Comparison of ENCODE assay signal across 8 cellular contexts in genomic region chr14:23969433-23970282, GRCh38. TPM values are rescaled to one million over a fixed set of nuclear protein-coding genes. Genes with fewer than 3 reads are reported as not detected.
DNase-seq lines count a peak whose midpoint lies in the region; ATAC-seq and TF ChIP-seq lines count a peak whose summit lies in the region.
"Not testable (repeated sequence)": the region's sequence is repeated elsewhere in the genome, so short reads cannot be mapped to it uniquely, and the experiment has no call there.

No MANE protein-coding gene starts in this region.

- not testable (repeated sequence) for H3K4me1 Mint-ChIP-seq in Caco-2 (ENCODE audit: low read depth, unreplicated experiment); activated naive CD8-positive, alpha-beta T cell treated with anti-CD3 and anti-CD28 coated beads, Interleukin-2, amount 10 ng/mL, durations not matched to agents 7 days and 5 days; nephron progenitor cell
- H3K4me1 Mint-ChIP-seq in activated B cell treated with CpG ODN at 0.5 μM for 24 hours: peaks cover 20% of the 10 kb centered on the region

- not testable (repeated sequence) for H3K79me2 ChIP-seq in KMS-11 (ENCODE audit: insufficient read depth, low read depth)

- peak overlapping the region; percentile 44; the same call in 1 of the 2 replicates for H2AFZ ChIP-seq in KMS-11 (ENCODE audit: low read depth)

- not testable (repeated sequence) for H4K20me1 ChIP-seq in KMS-11 (ENCODE audit: insufficient read depth)

- not testable (repeated sequence) for H3K27ac Mint-ChIP-seq in Caco-2 (ENCODE audit: unreplicated experiment); activated B cell treated with CpG ODN at 0.5 μM for 24 hours; activated naive CD8-positive, alpha-beta T cell treated with anti-CD3 and anti-CD28 coated beads, Interleukin-2, amount 10 ng/mL, durations not matched to agents 7 days and 5 days; nephron progenitor cell

- H3K27ac ChIP-seq in KMS-11: not testable (repeated sequence)
- peak overlapping the region in 3 of 4 donors; percentile 62 to 75 (median 64) for H3K27ac ChIP-seq in gastroesophageal sphincter

- peak overlapping the region; percentile 22; the same call in 1 of the 2 replicates for H3K9ac ChIP-seq in KMS-11

- not testable (repeated sequence) for TF ChIP-seq POLR2A in gastroesophageal sphincter (IDR thresholded peaks at IDR 0.05)

- intact Hi-C loops in Caco-2 (cut with micrococcal nuclease; ENCODE audit: unreplicated experiment); activated B cell treated with CpG ODN at 0.5 μM for 24 hours (cut with micrococcal nuclease): not testable (repeated sequence)

- not testable (repeated sequence) for H3K4me1 ChIP-seq in Caco-2; KMS-11 (ENCODE audit: low read depth, poor library complexity, severe bottlenecking); gastroesophageal sphincter

- H3K36me3 Mint-ChIP-seq in Caco-2 (ENCODE audit: insufficient read depth, unreplicated experiment); activated B cell treated with CpG ODN at 0.5 μM for 24 hours (ENCODE audit: low read depth); activated naive CD8-positive, alpha-beta T cell treated with anti-CD3 and anti-CD28 coated beads, Interleukin-2, amount 10 ng/mL, durations not matched to agents 7 days and 5 days: not testable (repeated sequence)
- peaks cover 18% of the 10 kb centered on the region for H3K36me3 Mint-ChIP-seq in nephron progenitor cell (ENCODE audit: low read depth)

- WGBS in gastroesophageal sphincter (ENCODE audit: low coverage in 1 of 2), 2 donors: 13% methylated on average over 6 of the region's 65 CpGs; no CpG with 5 or more reads in 1 of the 2 donors

- DNase-seq in Caco-2 (peak in 1 of 2 experiments; percentile 33), activated B cell treated with CpG ODN at 0.5 μM for 24 hours (peak; percentile 56), nephron progenitor cell (peak; percentile 51)
- DNase-seq in activated naive CD8-positive, alpha-beta T cell treated with anti-CD3 and anti-CD28 coated beads, Interleukin-2, amount 10 ng/mL, durations not matched to agents 7 days and 5 days: peak; percentile 60
- DNase-seq in stimulated activated CD8-positive, alpha-beta memory T cell treated with anti-CD3 and anti-CD28 coated beads, Interleukin-12 subunit alpha, Interleukin-12 subunit beta, amount 100 ng/mL, for 4 hours (ENCODE audit: low read depth): peak; percentile 33

- ATAC-seq in GM21786 (IDR thresholded peaks at IDR 0.05; ENCODE audit: unreplicated experiment): peak; percentile 67
- peak; percentile 75 for ATAC-seq in activated B cell treated with CpG ODN at 0.5 μM for 24 hours (ENCODE audit: low read depth)
- peak; percentile 96 for ATAC-seq in activated naive CD8-positive, alpha-beta T cell treated with anti-CD3 and anti-CD28 coated beads, Interleukin-2, amount 10 ng/mL, durations not matched to agents 7 days and 5 days (ENCODE audit: low read depth)
- peak; percentile 97 for ATAC-seq in gastroesophageal sphincter

- H3K27me3 ChIP-seq in Caco-2 (replicated peaks; ENCODE audit: control insufficient read depth, insufficient read depth, low read length); KMS-11 (ENCODE audit: insufficient read depth, low read depth); gastroesophageal sphincter: not testable (repeated sequence)

- POLR2A ChIA-PET in Caco-2 (lab: Charles Lee); activated B cell treated with CpG ODN at 0.5 μM for 24 hours (lab: Charles Lee); activated naive CD8-positive, alpha-beta T cell treated with anti-CD3 and anti-CD28 coated beads, Interleukin-2, amount 10 ng/mL, durations not matched to agents 7 days and 5 days (lab: Charles Lee): not testable (repeated sequence)

- H3K4me3 Mint-ChIP-seq in Caco-2 (ENCODE audit: unreplicated experiment); activated naive CD8-positive, alpha-beta T cell treated with anti-CD3 and anti-CD28 coated beads, Interleukin-2, amount 10 ng/mL, durations not matched to agents 7 days and 5 days; nephron progenitor cell: not testable (repeated sequence)
- peak overlapping the region; percentile 32 for H3K4me3 Mint-ChIP-seq in activated B cell treated with CpG ODN at 0.5 μM for 24 hours

- not testable (repeated sequence) for H3K9me3 ChIP-seq in Caco-2, gastroesophageal sphincter

- H3K4me2 ChIP-seq in KMS-11: not testable (repeated sequence)

- TF ChIP-seq EP300 in gastroesophageal sphincter (IDR thresholded peaks at IDR 0.05): not testable (repeated sequence)

- H3K4me3 ChIP-seq in Caco-2 (ENCODE audit: low read depth, low read length): peak overlapping the region; percentile 25
- not testable (repeated sequence) for H3K4me3 ChIP-seq in KMS-11 (IDR thresholded peaks at IDR 0.05; ENCODE audit: insufficient read depth, low read depth, low read length)
- peak overlapping the region; percentile 26 to 51 for H3K4me3 ChIP-seq in gastroesophageal sphincter

- TF ChIP-seq CTCF in Caco-2 (IDR thresholded peaks at IDR 0.05; ENCODE audit: insufficient read depth in 1 of 2, low read depth in 1 of 2, low read length in 1 of 2, severe bottlenecking in 1 of 2, unreplicated experiment in 1 of 2); KMS-11 (conservative IDR thresholded peaks at IDR 0.05; ENCODE audit: low read depth, low read length); activated B cell treated with CpG ODN at 0.5 μM for 24 hours (IDR thresholded peaks at IDR 0.05); gastroesophageal sphincter (IDR thresholded peaks at IDR 0.05); nephron progenitor cell (IDR thresholded peaks at IDR 0.05): not testable (repeated sequence)

- H3K9me3 Mint-ChIP-seq in Caco-2 (ENCODE audit: unreplicated experiment); activated B cell treated with CpG ODN at 0.5 μM for 24 hours; activated naive CD8-positive, alpha-beta T cell treated with anti-CD3 and anti-CD28 coated beads, Interleukin-2, amount 10 ng/mL, durations not matched to agents 7 days and 5 days: not testable (repeated sequence)
- H3K9me3 Mint-ChIP-seq in nephron progenitor cell: peaks cover 40% of the 10 kb centered on the region

- CTCF ChIA-PET in Caco-2 (lab: Charles Lee); activated B cell treated with CpG ODN at 0.5 μM for 24 hours (lab: Charles Lee): not testable (repeated sequence)

- H3K27me3 Mint-ChIP-seq in Caco-2 (ENCODE audit: insufficient read depth, unreplicated experiment); activated B cell treated with CpG ODN at 0.5 μM for 24 hours; activated naive CD8-positive, alpha-beta T cell treated with anti-CD3 and anti-CD28 coated beads, Interleukin-2, amount 10 ng/mL, durations not matched to agents 7 days and 5 days: not testable (repeated sequence)
- H3K27me3 Mint-ChIP-seq in nephron progenitor cell (ENCODE audit: low read depth, poor library complexity): peaks cover 13% of the 10 kb centered on the region

- not testable (repeated sequence) for BruUV-seq in Caco-2 (replicated peaks; lab: Mats Ljungman, UMichigan)

- H3K36me3 ChIP-seq in Caco-2 (ENCODE audit: control insufficient read depth, insufficient read depth, low read length); KMS-11 (ENCODE audit: insufficient read depth); gastroesophageal sphincter: not testable (repeated sequence)

RNA-seq across cellular contexts. Expression of gene DHRS4, which starts 16.1 kb away (rescaled TPM):
- total RNA-seq in Caco-2 (2022) (8.0 and 8.6 TPM in 2 replicates), activated B cell treated with CpG ODN at 0.5 μM for 24 hours (15.8 and 16.1 TPM in 2 replicates), gastroesophageal sphincter (10 to 100 TPM; 30.4 to 55.9 (median 37.1) TPM)
- 10 to 100 TPM; 17.1 to 20.0 TPM for total RNA-seq in activated naive CD8-positive, alpha-beta T cell treated with anti-CD3 and anti-CD28 coated beads, Interleukin-2, amount 10 ng/mL, durations not matched to agents 7 days and 5 days

RNA-seq across cellular contexts. Expression of gene DHRS4L2, which starts 19.1 kb away (rescaled TPM):
- 7.2 and 7.8 TPM in 2 replicates for total RNA-seq in Caco-2 (2022)
- 12.7 and 17.9 TPM in 2 replicates for total RNA-seq in activated B cell treated with CpG ODN at 0.5 μM for 24 hours
- total RNA-seq in activated naive CD8-positive, alpha-beta T cell treated with anti-CD3 and anti-CD28 coated beads, Interleukin-2, amount 10 ng/mL, durations not matched to agents 7 days and 5 days: 10 to 100 TPM; 17.7 to 20.9 TPM
- total RNA-seq in gastroesophageal sphincter: 10 to 100 TPM in 3 of 4 donors, 1 to 10 TPM in 1; 5.9 to 25.3 (median 16.7) TPM
